In genomic region chr20:63543733-63544132, GRCh38 we compare ENCODE assay signal across 1 cellular context.
TF ChIP-seq lines count a peak whose summit lies in the region.

No MANE protein-coding gene starts in this region.

TF ChIP-seq in GM12891, 5 proteins besides CTCF, POLR2A, EP300 and RAD21 (continued from another document):
- no peak for TF ChIP-seq PAX5 (IDR thresholded peaks at IDR 0.05; ENCODE audit: insufficient read depth, low read length, severe bottlenecking)
- no peak for TF ChIP-seq POLR2AphosphoS5 (IDR thresholded peaks at IDR 0.05; ENCODE audit: low read depth, low read length)
